Comparison of ENCODE assay signal across 20 cellular contexts in genomic region chr22:31681625-31682345, GRCh38. TPM values are rescaled to one million over a fixed set of nuclear protein-coding genes. Genes with fewer than 3 reads are reported as not detected.
DNase-seq lines count a peak whose midpoint lies in the region; ATAC-seq and TF ChIP-seq lines count a peak whose summit lies in the region.
"Had no signal": no experiment of that assay in that cellular context is flagged by ENCODE, and none has a peak within 500 bp of the region (broad histone marks: within the 10 kb centered on the region; RNA-seq: fewer than 3 reads in every experiment).

No MANE protein-coding gene starts in this region.

- intact Hi-C loops in activated CD4-positive, alpha-beta T cell treated with anti-CD3 and anti-CD28 coated beads for 36 hours (cut with DNase I, micrococcal nuclease), result no loop called here
- intact Hi-C loops in aorta (cut with DNase I) (loop anchor here in 1 of 2 donors (5.0 kb wide), 1 partner anchor 71 kb away; the partner anchor contains the start of genes DEPDC5 and PRR14L), colonic mucosa (cut with DNase I) (loop anchor here (10.0 kb wide), 1 partner anchor 273 kb away; no protein-coding TSS in a partner anchor)

- POLR2A ChIA-PET in activated CD4-positive, alpha-beta T cell treated with anti-CD3 and anti-CD28 coated beads for 36 hours (lab: Charles Lee), result no interaction called here

- CTCF ChIA-PET in activated CD4-positive, alpha-beta T cell treated with anti-CD3 and anti-CD28 coated beads for 36 hours (lab: Charles Lee), result interaction anchor here (0.6 to 2.3 kb wide), 6 partner anchors 11 to 1635 kb away, joined by 3 to 12 read pairs (median 4); no protein-coding TSS in a partner anchor

- H3K27me3 Mint-ChIP-seq in activated CD4-positive, alpha-beta T cell treated with anti-CD3 and anti-CD28 coated beads for 36 hours, result no peaks in the 10 kb centered on the region
- H3K27me3 Mint-ChIP-seq in nephron (ENCODE audit: low read depth), result no peaks in the 10 kb centered on the region
- H3K27me3 Mint-ChIP-seq: stimulated activated naive CD8-positive, alpha-beta T cell treated with anti-CD3 and anti-CD28 coated beads, Interleukin-15, Interleukin-2, amounts not matched to agents 100 ng/mL and 50 ng/mL, for 24 hours had no signal

- H3K9me3 Mint-ChIP-seq in activated CD4-positive, alpha-beta T cell treated with anti-CD3 and anti-CD28 coated beads for 36 hours (ENCODE audit: low read depth), result no peaks in the 10 kb centered on the region
- H3K9me3 Mint-ChIP-seq in nephron, result no peaks in the 10 kb centered on the region
- H3K9me3 Mint-ChIP-seq: activated T-helper 2 cell treated with anti-CD3 and anti-CD28 coated beads, Interferon-gamma antibody, Interleukin-2, Interleukin-4, amounts not matched to agents 10 μg/mL and 5 μg/mL and 100 μg/mL, durations not matched to agents 14 hours and 24 hours and 36 hours; endodermal cell; H9; stimulated activated naive CD8-positive, alpha-beta T cell treated with anti-CD3 and anti-CD28 coated beads, Interleukin-15, Interleukin-2, amounts not matched to agents 100 ng/mL and 50 ng/mL, for 24 hours had no signal

- H3K27ac ChIP-seq in aorta (ENCODE audit: low read depth in 1 of 2, low read length in 2 of 2) (peak overlapping the region; percentile 8 to 86), colonic mucosa (no peak overlapping the region)
- H3K27ac ChIP-seq: 22Rv1, right lobe of liver had no signal

- H3K4me3 Mint-ChIP-seq in activated CD4-positive, alpha-beta T cell treated with anti-CD3 and anti-CD28 coated beads for 36 hours, result no peak overlapping the region
- peak overlapping the region in 1 of 3 experiments; percentile 47 for H3K4me3 Mint-ChIP-seq in nephron
- H3K4me3 Mint-ChIP-seq: endodermal cell; H9; stimulated activated naive CD8-positive, alpha-beta T cell treated with anti-CD3 and anti-CD28 coated beads, Interleukin-15, Interleukin-2, amounts not matched to agents 100 ng/mL and 50 ng/mL, for 24 hours had no signal

- H3K9ac ChIP-seq in colonic mucosa (ENCODE audit: low read depth in 2 of 2, low read length in 2 of 2), result no peak overlapping the region

- peak overlapping the region; percentile 17 for H3K27ac Mint-ChIP-seq in activated CD4-positive, alpha-beta T cell treated with anti-CD3 and anti-CD28 coated beads for 36 hours
- peak overlapping the region; percentile 75 to 98 (median 96) for H3K27ac Mint-ChIP-seq in nephron
- H3K27ac Mint-ChIP-seq: activated T-helper 2 cell treated with anti-CD3 and anti-CD28 coated beads, Interferon-gamma antibody, Interleukin-2, Interleukin-4, amounts not matched to agents 10 μg/mL and 5 μg/mL and 100 μg/mL, durations not matched to agents 14 hours and 24 hours and 36 hours; endodermal cell; stimulated activated naive CD8-positive, alpha-beta T cell treated with anti-CD3 and anti-CD28 coated beads, Interleukin-15, Interleukin-2, amounts not matched to agents 100 ng/mL and 50 ng/mL, for 24 hours had no signal

- TF ChIP-seq CTCF in choroid plexus epithelial cell (conservative IDR thresholded peaks at IDR 0.05; ENCODE audit: low read depth, low read length) (no peak), nephron (IDR thresholded peaks at IDR 0.05; ENCODE audit: unreplicated experiment in 3 of 3) (no peak), colonic mucosa (IDR thresholded peaks at IDR 0.05) (no peak)

- no peak for ATAC-seq in activated CD4-positive, alpha-beta T cell treated with anti-CD3 and anti-CD28 coated beads for 36 hours
- ATAC-seq in aorta (ENCODE audit: low FRiP score) (no peak), esophagus mucosa (no peak)
- ATAC-seq: left lung, right lobe of liver had no signal

- WGBS in aorta, 2 donors, result 14 to 15% methylated on average over 17 of the region's 17 CpGs

- H3K4me1 ChIP-seq in aorta (ENCODE audit: control insufficient read depth in 1 of 2, insufficient read depth in 2 of 2, low read length in 2 of 2) (peaks cover 0 to 9% of the 10 kb centered on the region in 2 donors), colonic mucosa (no peaks in the 10 kb centered on the region)
- H3K4me1 ChIP-seq: Peyer's patch, right lobe of liver had no signal

- H3K36me3 Mint-ChIP-seq in activated CD4-positive, alpha-beta T cell treated with anti-CD3 and anti-CD28 coated beads for 36 hours (ENCODE audit: low read depth), result peaks cover 9% of the 10 kb centered on the region
- H3K36me3 Mint-ChIP-seq in nephron (ENCODE audit: low read depth), result peaks cover 35% of the 10 kb centered on the region

- no peak for DNase-seq in activated CD4-positive, alpha-beta T cell treated with anti-CD3 and anti-CD28 coated beads for 36 hours
- DNase-seq in activated CD4-positive, alpha-beta T cell treated with anti-CD3 and anti-CD28 coated beads, Interleukin-2, amount 50 U/mL, for 48 hours, result no peak
- DNase-seq in choroid plexus epithelial cell (ENCODE audit: low read depth), result peak; percentile 50
- peak; percentile 34 to 76 for DNase-seq in aorta
- no peak for DNase-seq in colonic mucosa
- DNase-seq in HuH-7.5 (ENCODE audit: low spot score), result no peak
- DNase-seq: anterior cingulate cortex, endodermal cell, GDM1, H9, NCI-H2029 treated with DMSO at 0.1 percent for 48 hours, NCI-H526, Peyer's patch, right lobe of liver had no signal

- H3K27me3 ChIP-seq in aorta (ENCODE audit: control insufficient read depth in 1 of 2, insufficient read depth in 2 of 2, low read length in 1 of 2), result no peaks in the 10 kb centered on the region
- H3K27me3 ChIP-seq in colonic mucosa, result no peaks in the 10 kb centered on the region
- H3K27me3 ChIP-seq: left lung, Peyer's patch, right lobe of liver had no signal

- peaks cover 0 to 2% of the 10 kb centered on the region in 2 donors for H3K36me3 ChIP-seq in aorta (ENCODE audit: control insufficient read depth in 1 of 2, insufficient read depth in 2 of 2, low read length in 1 of 2)
- no peaks in the 10 kb centered on the region for H3K36me3 ChIP-seq in colonic mucosa

- H3K4me3 ChIP-seq in choroid plexus epithelial cell (ENCODE audit: low read depth, low read length), result no peak overlapping the region
- H3K4me3 ChIP-seq in aorta (ENCODE audit: low read length in 2 of 2), result no peak overlapping the region
- H3K4me3 ChIP-seq in colonic mucosa, result no peak overlapping the region
- H3K4me3 ChIP-seq: left lung, Peyer's patch, right lobe of liver had no signal

- peaks cover 4% of the 10 kb centered on the region for H3K4me1 Mint-ChIP-seq in activated CD4-positive, alpha-beta T cell treated with anti-CD3 and anti-CD28 coated beads for 36 hours
- H3K4me1 Mint-ChIP-seq in nephron, result peaks cover 42% of the 10 kb centered on the region
- H3K4me1 Mint-ChIP-seq: endodermal cell had no signal

- H3K9me3 ChIP-seq in aorta (ENCODE audit: control insufficient read depth, low read length), result no peaks in the 10 kb centered on the region
- H3K9me3 ChIP-seq in colonic mucosa, result no peaks in the 10 kb centered on the region
- H3K9me3 ChIP-seq: left lung, Peyer's patch, right lobe of liver had no signal

RNA-seq across cellular contexts. Expression of gene PISD, which starts 19.8 kb away (rescaled TPM):
- total RNA-seq in activated CD4-positive, alpha-beta T cell treated with anti-CD3 and anti-CD28 coated beads for 36 hours, result 10 to 100 TPM; 30.3 to 37.9 TPM
- total RNA-seq in aorta (10 to 100 TPM; 38.5 to 38.8 TPM), colonic mucosa (10 to 100 TPM; 30.8 to 48.1 TPM), esophagus mucosa (20.2 TPM)
- 10 to 100 TPM; 16.0 to 29.1 TPM for polyA plus RNA-seq in aorta

Comparison
In these comparisons a context has a peak if more than half of its experiments do, and no peak if none do; other contexts are left out.
1. DNase-seq: peak in choroid plexus epithelial cell (single experiment) and aorta (2 of 2); none in activated CD4-positive, alpha-beta T cell treated with anti-CD3 and anti-CD28 coated beads for 36 hours (single experiment), activated CD4-positive, alpha-beta T cell treated with anti-CD3 and anti-CD28 coated beads, Interleukin-2, amount 50 U/mL, for 48 hours (0 of 2), colonic mucosa (single experiment) and HuH-7.5 (single experiment).